ENCODE assay signal across 14 cellular contexts in genomic region chr1:23371987-23372386, GRCh38. TPM values are rescaled to one million over a fixed set of nuclear protein-coding genes. Genes with fewer than 3 reads are reported as not detected.
DNase-seq lines count a peak whose midpoint lies in the region; ATAC-seq, FAIRE-seq and TF ChIP-seq lines count a peak whose summit lies in the region.
"Had no signal": no experiment of that assay in that cellular context is flagged by ENCODE, and none has a peak within 500 bp of the region (broad histone marks: within the 10 kb centered on the region; RNA-seq: fewer than 3 reads in every experiment).

No MANE protein-coding gene starts in this region.

- peak; percentile 59 for DNase-seq in H9
- no peak for DNase-seq in adipocyte (ENCODE audit: low read depth)
- peak; percentile 73 for DNase-seq in kidney
- no peak for DNase-seq in mesenteric fat pad (ENCODE audit: low spot score)
- no peak for DNase-seq in T-helper 1 cell
- no peak for DNase-seq in foreskin fibroblast
- DNase-seq: activated T-cell treated with anti-CD3 and anti-CD28 coated beads, Interleukin-2, amount 50 U/mL, for 48 hours; AML-193; hippocampal formation; NCI-H1105 treated with DMSO at 0.1 percent for 48 hours; NCI-H226 had no signal

- no peak overlapping the region for H2BK120ac ChIP-seq in H9 (ENCODE audit: low read depth, low read length, poor library complexity, severe bottlenecking)

- peaks cover 4 to 8% of the 10 kb centered on the region in 2 experiments; a peak in 3 of 5 replicates for H3K9me3 Mint-ChIP-seq in H9

- H3K9me3 ChIP-seq in H9 (ENCODE audit: control insufficient read depth, low read depth, low read length) (no peaks in the 10 kb centered on the region), adipocyte (ENCODE audit: control insufficient read depth, low read length) (no peaks in the 10 kb centered on the region), kidney (ENCODE audit: control insufficient read depth in 1 of 2, low read length in 2 of 2) (no peaks in the 10 kb centered on the region), skeletal muscle tissue (ENCODE audit: control insufficient read depth in 3 of 3, low read length in 3 of 3) (no peaks in the 10 kb centered on the region)
- H3K9me3 ChIP-seq: SJCRH30 had no signal

- H3K27me3 ChIP-seq in H9 (ENCODE audit: insufficient read depth, low read length): peaks cover 63% of the 10 kb centered on the region
- no peaks in the 10 kb centered on the region for H3K27me3 ChIP-seq in adipocyte (replicated peaks; ENCODE audit: control insufficient read depth, insufficient read depth, low read length)
- no peaks in the 10 kb centered on the region for H3K27me3 ChIP-seq in skeletal muscle tissue (ENCODE audit: control insufficient read depth in 3 of 3, insufficient read depth in 3 of 3, low read length in 3 of 3)
- H3K27me3 ChIP-seq: SJCRH30 had no signal

- no peak overlapping the region for H4K8ac ChIP-seq in H9 (replicated peaks; ENCODE audit: insufficient read length, low read depth, low read length)

- no peak overlapping the region for H2AK5ac ChIP-seq in H9 (ENCODE audit: insufficient read length, low read length)

- no peak overlapping the region for H3K56ac ChIP-seq in H9 (ENCODE audit: insufficient read length, low read depth, low read length)

- H4K5ac ChIP-seq in H9 (ENCODE audit: insufficient read length, low read depth, low read length): no peak overlapping the region

- no peaks in the 10 kb centered on the region for H3K36me3 Mint-ChIP-seq in H9 (ENCODE audit: insufficient read depth in 1 of 3, low read depth in 3 of 3)

- H3K18ac ChIP-seq in H9 (ENCODE audit: insufficient read length, low read depth, low read length): no peak overlapping the region

- peak overlapping the region in 1 of 2 experiments; percentile 57; a peak in 3 of 5 replicates for H3K4me3 Mint-ChIP-seq in H9

- H2BK5ac ChIP-seq in H9 (ENCODE audit: insufficient read length, low read length): no peak overlapping the region

- H3K79me2 ChIP-seq in H9 (ENCODE audit: insufficient read depth, low read length): no peaks in the 10 kb centered on the region

- no peak overlapping the region for H2AFZ ChIP-seq in H9 (ENCODE audit: low read length)

- peaks cover 14% of the 10 kb centered on the region for H3K27me3 Mint-ChIP-seq in H9 (ENCODE audit: low read depth)

- H3K4me1 Mint-ChIP-seq in H9: peaks cover 32 to 40% of the 10 kb centered on the region in 2 experiments

- peaks cover 9% of the 10 kb centered on the region for H3K36me3 ChIP-seq in adipocyte (ENCODE audit: control insufficient read depth, insufficient read depth, low read length, severe bottlenecking)
- H3K36me3 ChIP-seq in kidney (ENCODE audit: control insufficient read depth in 1 of 2, insufficient read depth in 2 of 2, low read length in 2 of 2): peaks cover 0 to 7% of the 10 kb centered on the region in 2 donors
- H3K36me3 ChIP-seq in skeletal muscle tissue (ENCODE audit: control insufficient read depth in 3 of 3, insufficient read depth in 3 of 3, low read length in 3 of 3): peaks cover 0 to 7% (median 3%) of the 10 kb centered on the region in 3 donors
- H3K36me3 ChIP-seq: SJCRH30 had no signal

- H3K4me3 ChIP-seq in adipocyte (ENCODE audit: low read length) (no peak overlapping the region), kidney (ENCODE audit: low read length in 2 of 2) (no peak overlapping the region), skeletal muscle tissue (ENCODE audit: low read length in 3 of 3) (peak overlapping the region in 1 of 3 donors; percentile 23), foreskin fibroblast (ENCODE audit: low read depth in 1 of 2, low read length in 2 of 2) (no peak overlapping the region)
- H3K4me3 ChIP-seq: SJCRH30 had no signal

- H3K27ac Mint-ChIP-seq in H9: no peak overlapping the region

- no peak overlapping the region for H3K4ac ChIP-seq in H9 (ENCODE audit: low read depth, low read length)

- no peak overlapping the region for H3K23ac ChIP-seq in H9 (ENCODE audit: insufficient read length, low read depth, low read length)

- H2BK20ac ChIP-seq in H9 (ENCODE audit: low read depth, low read length, poor library complexity, severe bottlenecking): no peak overlapping the region

- no peak overlapping the region for H3K4me2 ChIP-seq in H9 (ENCODE audit: insufficient read depth, insufficient read length, low read length)

- H3T11ph ChIP-seq in H9 (ENCODE audit: low read length): no peak overlapping the region

- H3K27ac ChIP-seq in H9 (ENCODE audit: insufficient read length, low read depth, low read length): no peak overlapping the region
- H3K27ac ChIP-seq in kidney (ENCODE audit: low read depth in 2 of 2, low read length in 2 of 2): peak overlapping the region in 1 of 2 donors; percentile 29
- H3K27ac ChIP-seq in skeletal muscle tissue (ENCODE audit: low read depth, low read length): peak overlapping the region; percentile 98
- H3K27ac ChIP-seq: SJCRH30 had no signal

- no peaks in the 10 kb centered on the region for H3K79me1 ChIP-seq in H9 (ENCODE audit: insufficient read depth, low read depth, low read length, poor library complexity, severe bottlenecking)

- H3K4me1 ChIP-seq in H9 (ENCODE audit: insufficient read depth, low read length) (no peaks in the 10 kb centered on the region; the same call in 1 of the 2 replicates), adipocyte (ENCODE audit: control insufficient read depth, insufficient read depth, low read length) (peaks cover 51% of the 10 kb centered on the region), kidney (ENCODE audit: control insufficient read depth in 1 of 2, insufficient read depth in 1 of 2, low read depth in 1 of 2, low read length in 2 of 2) (peaks cover 28 to 29% of the 10 kb centered on the region in 2 donors), skeletal muscle tissue (ENCODE audit: control insufficient read depth in 3 of 3, insufficient read depth in 3 of 3, low read length in 3 of 3) (peaks cover 53 to 63% (median 54%) of the 10 kb centered on the region in 3 donors)

- intact Hi-C loops in kidney (cut with DNase I): no loop called here

- ATAC-seq in HG02678 (IDR thresholded peaks at IDR 0.05; ENCODE audit: unreplicated experiment): no peak

- WGBS in H9 (ENCODE audit: extremely low coverage, insufficient read length, low lambda C conversion rate): no CpG with 5 or more reads among the region's 9 CpGs

- H3K23me2 ChIP-seq in H9 (ENCODE audit: insufficient read length, low read depth, low read length, poor library complexity, severe bottlenecking): peaks cover 5% of the 10 kb centered on the region

- TF ChIP-seq CTCF in H9 (conservative IDR thresholded peaks at IDR 0.05) (no peak), kidney (IDR thresholded peaks at IDR 0.05; ENCODE audit: borderline replicate concordance, extremely low read depth, insufficient read depth) (no peak), foreskin fibroblast (IDR thresholded peaks at IDR 0.05; ENCODE audit: low read depth, low read length) (no peak)

- no peak overlapping the region for H3K9ac ChIP-seq in H9 (ENCODE audit: extremely low read depth, insufficient read length, low read length)
- peak overlapping the region; percentile 97 for H3K9ac ChIP-seq in adipocyte (ENCODE audit: low read length)
- H3K9ac ChIP-seq in kidney (ENCODE audit: low read length in 2 of 2): peak overlapping the region in 1 of 2 donors; percentile 26
- peak overlapping the region in 2 of 3 donors; percentile 51 to 57 for H3K9ac ChIP-seq in skeletal muscle tissue (ENCODE audit: low read depth in 1 of 3, low read length in 3 of 3)

- no peak overlapping the region for H2BK15ac ChIP-seq in H9 (ENCODE audit: low read depth, low read length)

- FAIRE-seq in kidney (lab: Jason Lieb, UNC): no peak

- no peak overlapping the region for H2BK12ac ChIP-seq in H9 (ENCODE audit: insufficient read length, low read depth, low read length)

- H4K20me1 ChIP-seq in H9 (ENCODE audit: control insufficient read depth, insufficient read depth, insufficient read length): peaks cover 3% of the 10 kb centered on the region

- no peak overlapping the region for H4K91ac ChIP-seq in H9 (ENCODE audit: insufficient read length, low read depth, low read length)

- no peak overlapping the region for H3K14ac ChIP-seq in H9 (ENCODE audit: insufficient read depth, low read length)

RNA-seq across cellular contexts. Expression of gene ZNF436, which starts 2.4 kb away (rescaled TPM):
- 0.44 and 0.52 TPM in 2 replicates for total RNA-seq in H9 (2021)
- total RNA-seq in kidney: 19.8 TPM
- 4.6 TPM for polyA plus RNA-seq in kidney (ENCODE audit: insufficient read depth, low read depth, low replicate concordance)
- total RNA-seq in skeletal muscle tissue: 67.3 TPM
- total RNA-seq in mesenteric fat pad: 18.8 TPM

RNA-seq across cellular contexts. Expression of gene HNRNPR, which starts 27.9 kb away (rescaled TPM):
- total RNA-seq in H9 (2021) (196 and 197 TPM in 2 replicates), kidney (126 TPM), skeletal muscle tissue (83.5 TPM), mesenteric fat pad (111 TPM)
- polyA plus RNA-seq in kidney (ENCODE audit: insufficient read depth, low read depth, low replicate concordance): 45.3 TPM

RNA-seq across cellular contexts. Expression of gene TCEA3, which starts 52.6 kb away (rescaled TPM):
- total RNA-seq in H9 (2021) (0.29 and 0.37 TPM in 2 replicates), kidney (46.3 TPM), skeletal muscle tissue (314 TPM), mesenteric fat pad (8.3 TPM)
- 93.2 TPM for polyA plus RNA-seq in kidney (ENCODE audit: insufficient read depth, low read depth, low replicate concordance)
- total RNA-seq: SJCRH30 had no signal

Comparison
In these comparisons a context has a peak if more than half of its experiments do, and no peak if none do; other contexts are left out.
1. DNase-seq: peak in H9 (single experiment) and kidney (single experiment); none in adipocyte (single experiment), mesenteric fat pad (single experiment), T-helper 1 cell (0 of 5) and foreskin fibroblast (0 of 2).
2. RNA of gene ZNF436, which starts 2.4 kb away (total RNA-seq): 67.3 TPM in skeletal muscle tissue (single experiment), 19.8 TPM in kidney (single experiment) and 18.8 TPM in mesenteric fat pad (single experiment); 0.44 to 0.52 TPM in H9; every median in the first group is over 10 times any median in the second.